Comparison of ENCODE assay signal across 9 cellular contexts in the genomic region with DNA sequence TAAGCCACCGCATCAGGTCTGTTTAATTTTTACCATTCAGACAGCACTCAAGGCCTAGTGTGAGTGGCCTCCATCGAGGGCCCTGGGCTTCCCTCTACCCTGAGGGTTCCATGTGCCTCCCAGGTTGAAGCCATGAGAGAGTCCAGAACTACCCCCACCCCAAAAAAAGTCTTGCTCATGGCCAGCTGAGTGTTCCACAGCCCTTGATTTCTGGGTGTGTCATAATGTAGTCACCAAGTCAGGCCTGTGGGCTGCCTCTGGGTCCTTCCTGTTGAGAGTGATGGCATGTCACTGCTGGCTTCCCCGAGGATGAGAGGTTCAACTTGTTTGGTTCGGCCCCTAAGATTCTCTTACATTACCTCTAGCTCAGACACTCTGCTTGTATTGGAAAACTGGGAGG.
DNase-seq lines count a peak whose midpoint lies in the region; ATAC-seq lines count a peak whose summit lies in the region.
"Had no signal": no experiment of that assay in that cellular context is flagged by ENCODE, and none has a peak within 500 bp of the region (broad histone marks: within the 10 kb centered on the region; RNA-seq: fewer than 3 reads in every experiment).

No MANE protein-coding gene starts in this region.

- peak overlapping the region; percentile 89 for H3K27ac Mint-ChIP-seq in activated T-helper 1 cell treated with anti-CD3 and anti-CD28 coated beads, Interleukin-12 subunit alpha, Interleukin-12 subunit beta, Interleukin-2, Interleukin-4 antibody, amounts not matched to agents 30 ng/mL and 10 ng/mL and 1 ng/mL, durations not matched to agents 14 hours and 24 hours and 36 hours
- peak overlapping the region; percentile 94 to 96 for H3K27ac Mint-ChIP-seq in stimulated activated naive CD8-positive, alpha-beta T cell treated with anti-CD3 and anti-CD28 coated beads, Interleukin-15, amount 100 ng/mL, for 72 hours

- peaks cover 73% of the 10 kb centered on the region for H3K4me1 Mint-ChIP-seq in activated T-helper 1 cell treated with anti-CD3 and anti-CD28 coated beads, Interleukin-12 subunit alpha, Interleukin-12 subunit beta, Interleukin-2, Interleukin-4 antibody, amounts not matched to agents 30 ng/mL and 10 ng/mL and 1 ng/mL, durations not matched to agents 14 hours and 24 hours and 36 hours (ENCODE audit: low read depth)
- peaks cover 91% of the 10 kb centered on the region for H3K4me1 Mint-ChIP-seq in stimulated activated naive CD8-positive, alpha-beta T cell treated with anti-CD3 and anti-CD28 coated beads, Interleukin-15, amount 100 ng/mL, for 72 hours

- H3K9me3 Mint-ChIP-seq in activated T-helper 1 cell treated with anti-CD3 and anti-CD28 coated beads, Interleukin-12 subunit alpha, Interleukin-12 subunit beta, Interleukin-2, Interleukin-4 antibody, amounts not matched to agents 30 ng/mL and 10 ng/mL and 1 ng/mL, durations not matched to agents 14 hours and 24 hours and 36 hours: no peaks in the 10 kb centered on the region
- H3K9me3 Mint-ChIP-seq in stimulated activated naive CD8-positive, alpha-beta T cell treated with anti-CD3 and anti-CD28 coated beads, Interleukin-15, amount 100 ng/mL, for 72 hours: no peaks in the 10 kb centered on the region

- peak; percentile 31 for DNase-seq in NK-92 treated with Interleukin-12 subunit alpha and Interleukin-12 subunit beta, amount 100 ng/mL, for 24 hours (lab: John Stamatoyannopoulos, UW)
- DNase-seq in NK-92 (lab: John Stamatoyannopoulos, UW; ENCODE audit: unreplicated experiment): no peak
- DNase-seq in activated T-helper 1 cell treated with anti-CD3 and anti-CD28 coated beads, Interleukin-12 subunit alpha, Interleukin-12 subunit beta, Interleukin-2, Interleukin-4 antibody, amounts not matched to agents 30 ng/mL and 10 ng/mL and 1 ng/mL, durations not matched to agents 14 hours and 24 hours and 36 hours (ENCODE audit: low spot score): peak; percentile 41
- peak; percentile 55 to 78 for DNase-seq in stimulated activated naive CD8-positive, alpha-beta T cell treated with anti-CD3 and anti-CD28 coated beads, Interleukin-15, amount 100 ng/mL, for 72 hours
- no peak for DNase-seq in NCI-H226
- DNase-seq: 8988T had no signal

- H3K27me3 Mint-ChIP-seq in activated T-helper 1 cell treated with anti-CD3 and anti-CD28 coated beads, Interleukin-12 subunit alpha, Interleukin-12 subunit beta, Interleukin-2, Interleukin-4 antibody, amounts not matched to agents 30 ng/mL and 10 ng/mL and 1 ng/mL, durations not matched to agents 14 hours and 24 hours and 36 hours (ENCODE audit: insufficient read depth): no peaks in the 10 kb centered on the region
- no peaks in the 10 kb centered on the region for H3K27me3 Mint-ChIP-seq in stimulated activated naive CD8-positive, alpha-beta T cell treated with anti-CD3 and anti-CD28 coated beads, Interleukin-15, amount 100 ng/mL, for 72 hours

- H3K4me3 Mint-ChIP-seq in activated T-helper 1 cell treated with anti-CD3 and anti-CD28 coated beads, Interleukin-12 subunit alpha, Interleukin-12 subunit beta, Interleukin-2, Interleukin-4 antibody, amounts not matched to agents 30 ng/mL and 10 ng/mL and 1 ng/mL, durations not matched to agents 14 hours and 24 hours and 36 hours: peak overlapping the region; percentile 80
- H3K4me3 Mint-ChIP-seq in stimulated activated naive CD8-positive, alpha-beta T cell treated with anti-CD3 and anti-CD28 coated beads, Interleukin-15, amount 100 ng/mL, for 72 hours: peak overlapping the region; percentile 79 to 82

- H3K36me3 Mint-ChIP-seq in activated T-helper 1 cell treated with anti-CD3 and anti-CD28 coated beads, Interleukin-12 subunit alpha, Interleukin-12 subunit beta, Interleukin-2, Interleukin-4 antibody, amounts not matched to agents 30 ng/mL and 10 ng/mL and 1 ng/mL, durations not matched to agents 14 hours and 24 hours and 36 hours (ENCODE audit: low read depth): peaks cover 8% of the 10 kb centered on the region

- H3K27ac ChIP-seq in layer of hippocampus (ENCODE audit: low read depth, low read length): peak overlapping the region; percentile 75

- no peaks in the 10 kb centered on the region for H3K27me3 ChIP-seq in layer of hippocampus (ENCODE audit: control insufficient read depth, insufficient read depth, low read length)

- intact Hi-C loops in activated T-helper 1 cell treated with anti-CD3 and anti-CD28 coated beads, Interleukin-12 subunit alpha, Interleukin-12 subunit beta, Interleukin-2, Interleukin-4 antibody, amounts not matched to agents 30 ng/mL and 10 ng/mL and 1 ng/mL, durations not matched to agents 14 hours and 24 hours and 36 hours (cut with micrococcal nuclease): loop anchor here (5.0 kb wide), 1 partner anchor 125 kb away; no protein-coding TSS in a partner anchor

- ATAC-seq in stimulated activated naive CD8-positive, alpha-beta T cell treated with anti-CD3 and anti-CD28 coated beads, Interleukin-15, amount 100 ng/mL, for 72 hours: peak; percentile 88
- ATAC-seq in HG02623 (IDR thresholded peaks at IDR 0.05; ENCODE audit: unreplicated experiment) (no peak), HG02759 (IDR thresholded peaks at IDR 0.05; ENCODE audit: unreplicated experiment) (no peak)

Comparison
In these comparisons a context has a peak if more than half of its experiments do, and no peak if none do; other contexts are left out.
1. DNase-seq: peak in NK-92 treated with Interleukin-12 subunit alpha and Interleukin-12 subunit beta, amount 100 ng/mL, for 24 hours (single experiment), activated T-helper 1 cell treated with anti-CD3 and anti-CD28 coated beads, Interleukin-12 subunit alpha, Interleukin-12 subunit beta, Interleukin-2, Interleukin-4 antibody, amounts not matched to agents 30 ng/mL and 10 ng/mL and 1 ng/mL, durations not matched to agents 14 hours and 24 hours and 36 hours (single experiment) and stimulated activated naive CD8-positive, alpha-beta T cell treated with anti-CD3 and anti-CD28 coated beads, Interleukin-15, amount 100 ng/mL, for 72 hours (2 of 2); none in NK-92 (single experiment) and NCI-H226 (single experiment).